ENCODE assay signal across 2 cellular contexts in genomic region chr11:832529-833113, GRCh38.
TF ChIP-seq lines count a peak whose summit lies in the region.

Gene CD151, plus strand, starts transcription at chr11:832952. Its CDS starts 3,118 bp downstream, at chr11:836070.

TF ChIP-seq in A549, 52 proteins besides CTCF, POLR2A, EP300 and RAD21 (continued from another document):
- TF ChIP-seq GATA3 (IDR thresholded peaks at IDR 0.05; ENCODE audit: borderline replicate concordance) (0 out of 2 replicates have a peak, but pooled peaks have one; percentile 20), SREBF2 (IDR thresholded peaks at IDR 0.05) (no peak), MAZ (IDR thresholded peaks at IDR 0.05; ENCODE audit: borderline replicate concordance, low read depth, low read length) (no peak), HES2 (IDR thresholded peaks at IDR 0.05) (no peak), NR3C1 (IDR thresholded peaks at IDR 0.05) (no peak), HMGXB4 (CRISPR knock-in tag; IDR thresholded peaks at IDR 0.05; ENCODE audit: borderline replicate concordance) (no peak), MAX (IDR thresholded peaks at IDR 0.05) (0 out of 2 replicates have a peak, but pooled peaks have one; percentile 28), RCOR1 (IDR thresholded peaks at IDR 0.05; ENCODE audit: low read depth, low read length) (no peak), ZFP36 (IDR thresholded peaks at IDR 0.05; ENCODE audit: borderline replicate concordance, partially characterized antibody) (no peak), JUN (IDR thresholded peaks at IDR 0.05) (peak; percentile 3 to 87; a peak in 2 of 5 replicates), KDM1A (IDR thresholded peaks at IDR 0.05; ENCODE audit: low read depth) (no peak), SMC3 (IDR thresholded peaks at IDR 0.05) (no peak), TFCP2L1 (CRISPR knock-in tag; IDR thresholded peaks at IDR 0.05) (no peak), HDAC2 (IDR thresholded peaks at IDR 0.05) (no peak), ZC3H11A (IDR thresholded peaks at IDR 0.05) (no peak)

TF ChIP-seq in IMR-90, 13 proteins besides CTCF, POLR2A, EP300 and RAD21:
- TF ChIP-seq MAFK (IDR thresholded peaks at IDR 0.05; ENCODE audit: low read depth, low read length) (no peak), NFE2L2 (IDR thresholded peaks at IDR 0.05; ENCODE audit: low read depth, low read length) (no peak), RCOR1 (IDR thresholded peaks at IDR 0.05; ENCODE audit: insufficient replicate concordance, low read length) (no peak), SMC3 (IDR thresholded peaks at IDR 0.05; ENCODE audit: low read depth, low read length) (no peak), ELK1 (IDR thresholded peaks at IDR 0.05; ENCODE audit: borderline replicate concordance, low read depth, low read length) (no peak), RFX5 (IDR thresholded peaks at IDR 0.05; ENCODE audit: low read depth, low read length) (no peak), MAZ (IDR thresholded peaks at IDR 0.05; ENCODE audit: borderline replicate concordance, low read depth, low read length) (peak; percentile 56; the same call in 1 of the 2 replicates), CEBPB (IDR thresholded peaks at IDR 0.05; ENCODE audit: low read depth, low read length) (no peak)
